20 cellular contexts compared by ENCODE assay signal in the genomic region with DNA sequence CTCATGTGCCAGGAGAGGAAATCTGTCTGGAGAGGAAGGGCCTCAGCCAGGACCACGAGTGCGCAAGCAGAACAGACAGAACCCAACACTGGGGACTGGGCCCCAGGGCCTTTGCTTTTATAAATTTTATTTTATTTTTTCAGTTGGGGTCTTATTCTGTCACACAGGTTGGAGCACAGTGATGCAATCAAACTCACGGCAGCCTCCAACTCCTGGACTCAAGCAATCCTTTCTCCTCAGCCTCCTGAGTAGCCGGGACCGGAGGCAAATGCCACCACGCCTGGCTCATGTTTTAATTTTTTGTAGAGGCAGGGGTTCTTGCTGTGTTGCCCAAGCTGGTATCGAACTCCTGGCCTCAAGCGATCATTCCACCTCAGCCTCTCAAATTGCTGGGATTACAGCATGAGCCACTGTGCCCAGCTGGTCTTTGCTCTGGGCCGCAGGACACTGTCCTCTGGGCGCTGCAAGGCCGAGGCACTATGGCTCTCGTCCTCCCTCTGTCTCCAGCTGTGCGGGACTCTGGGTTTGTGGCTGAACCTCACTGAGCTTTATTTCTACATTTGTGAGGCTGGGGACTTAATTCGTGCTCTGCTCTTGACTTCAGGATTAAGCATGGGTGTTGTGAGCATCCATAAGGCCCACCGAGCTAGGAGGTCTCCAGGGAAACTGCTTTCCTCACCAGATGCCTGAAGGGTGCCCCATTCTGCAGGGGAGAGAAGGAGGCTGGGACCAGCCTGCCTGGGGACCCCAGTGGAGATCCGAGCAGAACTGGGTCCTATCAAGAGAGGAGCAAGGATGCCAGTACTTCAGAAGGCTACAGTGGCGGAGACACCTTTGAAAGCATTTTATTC.
A peak's percentile ranks its signal among the peaks of the same experiment; 100 is the strongest.
DNase-seq lines count a peak whose midpoint lies in the region; ATAC-seq, FAIRE-seq and TF ChIP-seq lines count a peak whose summit lies in the region.
"Had no signal": no experiment of that assay in that cellular context is flagged by ENCODE, and none has a peak within 500 bp of the region (broad histone marks: within the 10 kb centered on the region; RNA-seq: fewer than 3 reads in every experiment).

No MANE protein-coding gene starts in this region.

- H3K27me3 ChIP-seq in vagina = no peaks in the 10 kb centered on the region
- H3K27me3 ChIP-seq: BLaER1 treated with 17β-estradiol and CSF1 and Interleukin-3, amounts not matched to agents 10 nM and 100 nM had no signal

- H3K9me3 ChIP-seq in kidney (ENCODE audit: control insufficient read depth in 1 of 2, low read length in 2 of 2) (no peaks in the 10 kb centered on the region), vagina (no peaks in the 10 kb centered on the region)
- H3K9me3 ChIP-seq: BLaER1 treated with 17β-estradiol and CSF1 and Interleukin-3, amounts not matched to agents 10 nM and 100 nM had no signal

- DNase-seq in activated effector memory CD4-positive, alpha-beta T cell treated with anti-CD3 and anti-CD28 coated beads, Interleukin-2, amount 50 U/mL, for 16 hours = peak; percentile 13
- DNase-seq in activated effector memory CD4-positive, alpha-beta T cell treated with Interleukin-2 at 50 U/mL for 16 hours = no peak
- DNase-seq in kidney (peak; percentile 19), posterior vena cava (ENCODE audit: low spot score) (peak; percentile 59), vagina (ENCODE audit: extremely low spot score in 2 of 2) (peak; percentile 49 to 87), HPDE6-E6E7 (ENCODE audit: extremely low spot score) (no peak)
- DNase-seq in activated CD4-positive, alpha-beta T cell treated with anti-CD3 and anti-CD28 coated beads, Interleukin-2, amount 50 U/mL, for 1 hour = no peak
- DNase-seq: CD8-positive, alpha-beta memory T cell; DMS79; KBM-7; MV-4-11; NCI-H1417; NCI-H187 treated with DMSO at 0.1 percent for 48 hours; NCI-H2171; NCI-H748 treated with DMSO at 0.1 percent for 48 hours; PC-3 had no signal

- H3K36me3 ChIP-seq in kidney (ENCODE audit: control insufficient read depth in 1 of 2, insufficient read depth in 2 of 2, low read length in 2 of 2) (no peaks in the 10 kb centered on the region), vagina (no peaks in the 10 kb centered on the region)
- H3K36me3 ChIP-seq: BLaER1 treated with 17β-estradiol and CSF1 and Interleukin-3, amounts not matched to agents 10 nM and 100 nM had no signal

- no peak for TF ChIP-seq POLR2A in vagina (IDR thresholded peaks at IDR 0.05)

- no peak for FAIRE-seq in kidney (lab: Jason Lieb, UNC)
- FAIRE-seq: D721Med had no signal

- TF ChIP-seq CTCF in kidney (IDR thresholded peaks at IDR 0.05; ENCODE audit: borderline replicate concordance, extremely low read depth, insufficient read depth) (no peak), vagina (IDR thresholded peaks at IDR 0.05) (no peak)

- H3K27ac ChIP-seq in kidney (ENCODE audit: low read depth in 2 of 2, low read length in 2 of 2) (no peak overlapping the region), vagina (no peak overlapping the region)
- H3K27ac ChIP-seq: BLaER1 treated with 17β-estradiol and CSF1 and Interleukin-3, amounts not matched to agents 10 nM and 100 nM had no signal

- intact Hi-C loops in kidney (cut with DNase I) = no loop called here
- intact Hi-C loops in posterior vena cava (cut with DNase I) = no loop called here
- intact Hi-C loops in vagina (cut with DNase I) = no loop called here

- no peak for ATAC-seq in HG02642 (IDR thresholded peaks at IDR 0.05; ENCODE audit: poor library complexity, unreplicated experiment)
- ATAC-seq: HCT116, PC-3 had no signal

- H3K4me3 ChIP-seq in kidney (ENCODE audit: low read length in 2 of 2) (no peak overlapping the region), vagina (no peak overlapping the region)
- H3K4me3 ChIP-seq: BLaER1 treated with 17β-estradiol and CSF1 and Interleukin-3, amounts not matched to agents 10 nM and 100 nM had no signal

- H3K4me1 ChIP-seq in kidney (ENCODE audit: control insufficient read depth in 1 of 2, insufficient read depth in 1 of 2, low read depth in 1 of 2, low read length in 2 of 2) = no peaks in the 10 kb centered on the region
- no peaks in the 10 kb centered on the region for H3K4me1 ChIP-seq in vagina

- H3K9ac ChIP-seq in kidney (ENCODE audit: low read length in 2 of 2) = no peak overlapping the region
- H3K9ac ChIP-seq: BLaER1 treated with 17β-estradiol and CSF1 and Interleukin-3, amounts not matched to agents 10 nM and 100 nM had no signal

Comparison
In these comparisons a context has a peak if more than half of its experiments do, and no peak if none do; other contexts are left out.
1. DNase-seq: peak in activated effector memory CD4-positive, alpha-beta T cell treated with anti-CD3 and anti-CD28 coated beads, Interleukin-2, amount 50 U/mL, for 16 hours (single experiment), kidney (single experiment), posterior vena cava (single experiment) and vagina (2 of 2); none in activated effector memory CD4-positive, alpha-beta T cell treated with Interleukin-2 at 50 U/mL for 16 hours (single experiment), HPDE6-E6E7 (single experiment) and activated CD4-positive, alpha-beta T cell treated with anti-CD3 and anti-CD28 coated beads, Interleukin-2, amount 50 U/mL, for 1 hour (single experiment).